ENCODE assay signal across 8 cellular contexts in genomic region chr4:122731676-122732075, GRCh38. TPM values are rescaled to one million over a fixed set of nuclear protein-coding genes. Genes with fewer than 3 reads are reported as not detected.
A peak's percentile ranks its signal among the peaks of the same experiment; 100 is the strongest.
DNase-seq lines count a peak whose midpoint lies in the region; ATAC-seq, FAIRE-seq and TF ChIP-seq lines count a peak whose summit lies in the region.

No MANE protein-coding gene starts in this region.

- H3K36me3 ChIP-seq in heart right ventricle (no peaks in the 10 kb centered on the region), K562 (ENCODE audit: control insufficient read depth, insufficient read depth, low read length) (no peaks in the 10 kb centered on the region), uterus (no peaks in the 10 kb centered on the region)

- peak overlapping the region in 9 of 10 donors; percentile 12 to 87 (median 81) for H3K27ac ChIP-seq in heart right ventricle
- H3K27ac ChIP-seq in K562 (ENCODE audit: extremely low read depth, low read depth, low read length) = peak overlapping the region; percentile 56; the same call in 2 of the 3 replicates
- peak overlapping the region; percentile 75 to 77 for H3K27ac ChIP-seq in uterus

- peaks cover 7% of the 10 kb centered on the region; the same call in 1 of the 3 replicates for H3K79me2 ChIP-seq in K562 (ENCODE audit: control insufficient read depth, insufficient read depth, low read length)

- BruUV-seq in K562 (replicated peaks; lab: Mats Ljungman, UMichigan) = TSS peak; percentile 91

- H2AFZ ChIP-seq in K562 (ENCODE audit: low read depth, low read length) = peak overlapping the region; percentile 82

- H3K4me2 ChIP-seq in K562 (ENCODE audit: insufficient read depth, low read length) = peak overlapping the region; percentile 44

- in situ Hi-C loops in K562 (cut with MboI) = no loop called here

- no peak for TF ChIP-seq POLR2A in K562 (conservative IDR thresholded peaks at IDR 0.05)
- no peak for TF ChIP-seq POLR2A in uterus (IDR thresholded peaks at IDR 0.05)

- H3K27me3 ChIP-seq in heart right ventricle (no peaks in the 10 kb centered on the region), K562 (ENCODE audit: control insufficient read depth in 2 of 2, insufficient read depth in 2 of 2, low read length in 2 of 2) (no peaks in the 10 kb centered on the region), uterus (no peaks in the 10 kb centered on the region)

- TF ChIP-seq CTCF in heart right ventricle (IDR thresholded peaks at IDR 0.05) (no peak), K562 (IDR thresholded peaks at IDR 0.05 in 2 of 3, conservative IDR thresholded peaks at IDR 0.05 in 1 of 3; ENCODE audit: insufficient read depth in 2 of 3, low read depth in 1 of 3, low read length in 3 of 3) (no peak), uterus (IDR thresholded peaks at IDR 0.05) (no peak)

- no peaks in the 10 kb centered on the region for H3K9me1 ChIP-seq in K562 (ENCODE audit: control insufficient read depth, insufficient read depth, low read length)

- no peak for TF ChIP-seq EP300 in K562 (IDR thresholded peaks at IDR 0.05; ENCODE audit: low read length)

- FAIRE-seq in K562 (lab: Jason Lieb, UNC) = no peak

- H3K9me3 ChIP-seq in heart right ventricle (no peaks in the 10 kb centered on the region), K562 (replicated peaks; ENCODE audit: control insufficient read depth, insufficient read depth, low read depth, low read length) (no peaks in the 10 kb centered on the region), uterus (no peaks in the 10 kb centered on the region)

- POLR2A ChIA-PET in K562 (lab: Yijun Ruan, JAX) = interaction anchor here (0.7 to 3.2 kb wide), 7 partner anchors 10 to 199 kb away, joined by 3 to 10 read pairs (median 5); partner anchors contain the start of gene NUDT6

- DNase-seq in heart right ventricle (no peak), cardiac septum (ENCODE audit: low spot score) (no peak), K562 (ENCODE audit: extremely low read depth in 1 of 4, low spot score in 3 of 4) (no peak), midbrain (lab: John Stamatoyannopoulos, UW) (peak; percentile 11), uterus (no peak)

- peak overlapping the region in 1 of 2 experiments; percentile 55; a peak in 2 of 4 replicates for H3K9ac ChIP-seq in K562 (ENCODE audit: insufficient read depth in 1 of 2, low read depth in 2 of 2, low read length in 2 of 2)

- TF ChIP-seq RAD21 in K562 (CRISPR knock-in tag; conservative IDR thresholded peaks at IDR 0.05 in 1 of 2, IDR thresholded peaks at IDR 0.05 in 1 of 2) = no peak

- H4K20me1 ChIP-seq in K562 (replicated peaks; ENCODE audit: control insufficient read depth, insufficient read depth, low read length) = no peaks in the 10 kb centered on the region

- no peak for ATAC-seq in heart right ventricle
- ATAC-seq in K562 = no peak
- no peak for ATAC-seq in HG02798 (IDR thresholded peaks at IDR 0.05; ENCODE audit: poor library complexity, unreplicated experiment)
- ATAC-seq in HG03342 (IDR thresholded peaks at IDR 0.05; ENCODE audit: unreplicated experiment) = no peak
- no peak for ATAC-seq in HG02970 (IDR thresholded peaks at IDR 0.05; ENCODE audit: low FRiP score, unreplicated experiment)

- peak overlapping the region in 8 of 10 donors; percentile 26 to 84 (median 72) for H3K4me3 ChIP-seq in heart right ventricle
- H3K4me3 ChIP-seq in K562 = peak overlapping the region; percentile 66; the same call in 1 of the 2 replicates
- peak overlapping the region in 1 of 2 donors; percentile 68 for H3K4me3 ChIP-seq in uterus

- H3K4me1 ChIP-seq in heart right ventricle = peaks cover 3 to 31% (median 12%) of the 10 kb centered on the region in 9 donors
- H3K4me1 ChIP-seq in K562 (replicated peaks in 1 of 2; ENCODE audit: control insufficient read depth in 2 of 2, insufficient read depth in 2 of 2, low read length in 2 of 2) = peaks cover 4% of the 10 kb centered on the region in 2 experiments; a peak in 3 of 5 replicates
- no peaks in the 10 kb centered on the region for H3K4me1 ChIP-seq in uterus

- CTCF ChIA-PET in K562 (lab: Yijun Ruan, JAX; ENCODE audit: low intra/inter-chr PET ratio) = no interaction called here

- intact Hi-C loops in heart right ventricle (cut with DNase I) (loop anchor here in 2 of 10 donors (1.0 to 2.0 kb wide), 2 partner anchors 191 to 193 kb away; partner anchors contain the start of gene NUDT6 (in 1 of the 2)), cardiac septum (cut with DNase I) (loop anchor here (2.0 kb wide), 1 partner anchor 191 kb away; the partner anchor contains the start of gene NUDT6), K562 (cut with micrococcal nuclease) (loop anchor here (2.0 to 5.0 kb wide), 2 partner anchors 17 to 129 kb away; no protein-coding TSS in a partner anchor), uterus (cut with DNase I; ENCODE audit: low total_unique reads) (no loop called here)

- 54 to 58% methylated on average over 2 of the region's 2 CpGs for WGBS in heart right ventricle, 2 donors
- WGBS in K562 (ENCODE audit: insufficient coverage, low coverage, missing lambda C conversion rate) = 2% methylated on average over 2 of the region's 2 CpGs

TF ChIP-seq in K562, 482 proteins besides CTCF, POLR2A, EP300 and RAD21:
- TF ChIP-seq C11orf30 (IDR thresholded peaks at IDR 0.05; ENCODE audit: low read depth) (no peak), MCM5 (IDR thresholded peaks at IDR 0.05; ENCODE audit: low read depth) (no peak), GATAD2B (IDR thresholded peaks at IDR 0.05; ENCODE audit: borderline replicate concordance) (peak; percentile 16; the same call in 1 of the 2 replicates)

RNA-seq across cellular contexts. Expression of gene BBS12, which starts 0.8 kb away (rescaled TPM):
- 10 to 100 TPM in 1 of 10 donors, 1 to 10 TPM in 9; 3.3 to 13.3 (median 5.2) TPM for total RNA-seq in heart right ventricle
- polyA plus RNA-seq in heart right ventricle = 1 to 10 TPM; 1.1 to 3.9 TPM
- total RNA-seq in cardiac septum = 3.1 TPM
- 2.4 and 7.3 TPM in 2 replicates for total RNA-seq in K562 (2011; cell fraction: chromatin; rRNA removed; ENCODE audit: low replicate concordance)
- 1.8 and 2.3 TPM in 2 replicates for total RNA-seq in K562 (2011; cell fraction: nucleolus; rRNA removed)
- 2.2 and 3.2 TPM in 2 replicates for total RNA-seq in K562 (2011; cell fraction: nucleoplasm; rRNA removed)
- total RNA-seq in K562 (2014; rRNA removed) = 2.7 and 2.9 TPM in 2 replicates
- total RNA-seq in K562 (2014; rRNA removed; fragmentation: Illumina TruSeq; extraction: Trizol) = 4.4 and 4.8 TPM in 2 replicates
- 5.3 and 5.5 TPM in 2 replicates for total RNA-seq in K562 (2015; rRNA removed; fragmentation: Illumina TruSeq; extraction: Trizol)
- total RNA-seq in K562 (2021) = 3.0 and 3.1 TPM in 2 replicates
- polyA plus RNA-seq in K562 (2011; rRNA removed) = 2.5 and 2.8 TPM in 2 replicates
- polyA plus RNA-seq in K562 (2011; cell fraction: cytosol; rRNA removed) = 1.1 and 1.5 TPM in 2 replicates
- 1.0 and 2.5 TPM in 2 replicates for polyA plus RNA-seq in K562 (2011; cell fraction: nucleus; rRNA removed)
- 3.3 and 5.8 TPM in 2 replicates for polyA plus RNA-seq in K562 (2012)
- 3.3 and 3.5 TPM in 2 replicates for polyA plus RNA-seq in K562 (2014; fragmentation: Illumina TruSeq; extraction: Trizol)
- polyA plus RNA-seq in K562 (2014; fragmentation: Nextera tagmentation; extraction: Ambion mirVana) = 1 to 10 TPM; 5.1 to 6.5 TPM
- 2.1 and 3.2 TPM in 2 replicates for polyA plus RNA-seq in K562 (2014; rRNA removed)
- polyA minus RNA-seq in K562 (2011; rRNA and poly(A)+ RNA removed) = 4.7 and 5.5 TPM in 2 replicates
- 2.0 and 2.6 TPM in 2 replicates for polyA minus RNA-seq in K562 (2011; cell fraction: cytosol; rRNA and poly(A)+ RNA removed)
- polyA minus RNA-seq in K562 (2011; cell fraction: nucleus; rRNA and poly(A)+ RNA removed) = 3.2 and 8.6 TPM in 2 replicates
- total RNA-seq in uterus = 1 to 10 TPM; 3.6 to 9.9 (median 6.2) TPM
